8 cellular contexts compared by ENCODE assay signal in genomic region chr19:50724522-50725217, GRCh38. TPM values are rescaled to one million over a fixed set of nuclear protein-coding genes. Genes with fewer than 3 reads are reported as not detected.
DNase-seq lines count a peak whose midpoint lies in the region; ATAC-seq and FAIRE-seq lines count a peak whose summit lies in the region.

No MANE protein-coding gene starts in this region.

- H2BK5ac ChIP-seq in neuronal stem cell (ENCODE audit: low read length), result peak overlapping the region; percentile 84

- DNase-seq in COLO829 (ENCODE audit: low spot score) (peak; percentile 100), SIG-M5 (lab: John Stamatoyannopoulos, UW) (peak; percentile 61), frontal cortex (ENCODE audit: low spot score in 2 of 2) (peak; percentile 100), neuronal stem cell (ENCODE audit: low spot score) (peak; percentile 100), stromal cell of bone marrow (ENCODE audit: low read depth) (peak; percentile 99)
- peak; percentile 98 for DNase-seq in Jurkat, Clone E6-1 (ENCODE audit: low read depth, low spot score)
- peak; percentile 81 for DNase-seq in activated naive CD4-positive, alpha-beta T cell treated with Interleukin-2 at 50 U/mL for 16 hours

- FAIRE-seq in frontal cortex (lab: Jason Lieb, UNC), result no peak

- H3K18ac ChIP-seq in neuronal stem cell (ENCODE audit: low read length), result peak overlapping the region; percentile 99

- H4K91ac ChIP-seq in neuronal stem cell (ENCODE audit: low read depth, low read length, poor library complexity), result no peak overlapping the region

- H3K4me2 ChIP-seq in neuronal stem cell (ENCODE audit: insufficient read depth, low read length, poor library complexity, severe bottlenecking), result peak overlapping the region; percentile 99

- H3K79me1 ChIP-seq in neuronal stem cell (ENCODE audit: low read depth, low read length), result peaks cover 7% of the 10 kb centered on the region

- H3K4me3 ChIP-seq in Jurkat, Clone E6-1 (ENCODE audit: low read length), result peak overlapping the region; percentile 78
- peak overlapping the region; percentile 74 to 95 for H3K4me3 ChIP-seq in neuronal stem cell (ENCODE audit: low read length in 2 of 2)

- no peaks in the 10 kb centered on the region for H3K36me3 ChIP-seq in neuronal stem cell (replicated peaks in 1 of 2; ENCODE audit: control insufficient read depth in 2 of 2, insufficient read depth in 2 of 2, low read length in 2 of 2)

- peaks cover 0 to 26% (median 25%) of the 10 kb centered on the region in 3 experiments for H3K27me3 ChIP-seq in neuronal stem cell (ENCODE audit: control insufficient read depth in 3 of 3, insufficient read depth in 3 of 3, low read depth in 1 of 3, low read length in 3 of 3)

- H3K9ac ChIP-seq in neuronal stem cell (ENCODE audit: low read depth, low read length, poor library complexity), result peak overlapping the region; percentile 99

- peak overlapping the region; percentile 43 for H2BK120ac ChIP-seq in neuronal stem cell (ENCODE audit: low read depth, low read length)

- no peak overlapping the region for H3K4ac ChIP-seq in neuronal stem cell (ENCODE audit: low read length)

- no peaks in the 10 kb centered on the region for H3K9me3 ChIP-seq in neuronal stem cell (replicated peaks in 1 of 2; ENCODE audit: control insufficient read depth in 2 of 2, insufficient read depth in 1 of 2, low read depth in 1 of 2, low read length in 2 of 2)

- H2BK12ac ChIP-seq in neuronal stem cell (ENCODE audit: low read length), result peak overlapping the region; percentile 44

- H3K23ac ChIP-seq in neuronal stem cell (ENCODE audit: low read depth, low read length, poor library complexity), result peak overlapping the region; percentile 99

- peaks cover 7 to 30% of the 10 kb centered on the region in 2 donors for H3K4me1 ChIP-seq in neuronal stem cell (ENCODE audit: control insufficient read depth in 2 of 2, insufficient read depth in 1 of 2, low read depth in 1 of 2, low read length in 2 of 2)

- no peak overlapping the region for H2AK5ac ChIP-seq in neuronal stem cell (ENCODE audit: low read depth, low read length)

- WGBS in neuronal stem cell (ENCODE audit: extremely low coverage in 2 of 2, insufficient read length in 2 of 2, insufficient replicate concordance in 1 of 2), 2 donors, result no CpG with 5 or more reads among the region's 65 CpGs

- peak; percentile 67 for ATAC-seq in GM21515 (IDR thresholded peaks at IDR 0.05; ENCODE audit: unreplicated experiment)

- H2AFZ ChIP-seq in neuronal stem cell (ENCODE audit: low read length), result peak overlapping the region; percentile 100

- peak overlapping the region; percentile 82 for H2BK15ac ChIP-seq in neuronal stem cell (ENCODE audit: low read length)

- peak overlapping the region; percentile 68 for H3K27ac ChIP-seq in neuronal stem cell (replicated peaks; ENCODE audit: low read length)

- H4K8ac ChIP-seq in neuronal stem cell (ENCODE audit: low read depth, low read length), result no peak overlapping the region

- peak overlapping the region; percentile 64 for H3K14ac ChIP-seq in neuronal stem cell (ENCODE audit: low read length)

RNA-seq across cellular contexts. Expression of gene CLEC11A, which starts 1.5 kb away (rescaled TPM):
- 11.3 TPM for polyA plus RNA-seq in Jurkat, Clone E6-1 (2012; ENCODE audit: insufficient read depth, insufficient read length)
- 2.4 TPM for total RNA-seq in frontal cortex
- polyA plus RNA-seq in neuronal stem cell (2013, experiment 1 of 2), result 12.3 TPM
- polyA plus RNA-seq in neuronal stem cell (2013, experiment 2 of 2), result 12.3 TPM

RNA-seq across cellular contexts. Expression of gene SHANK1, which starts 5.1 kb away (rescaled TPM):
- polyA plus RNA-seq in Jurkat, Clone E6-1 (2012; ENCODE audit: insufficient read depth, insufficient read length), result 12.6 TPM
- 18.3 TPM for total RNA-seq in frontal cortex
- 6.2 TPM for polyA plus RNA-seq in neuronal stem cell (2013, experiment 1 of 2)
- polyA plus RNA-seq in neuronal stem cell (2013, experiment 2 of 2), result 5.9 TPM

RNA-seq across cellular contexts. Expression of gene GPR32, which starts 45.6 kb away (rescaled TPM):
- polyA plus RNA-seq in Jurkat, Clone E6-1 (2012; ENCODE audit: insufficient read depth, insufficient read length), result not detected
- total RNA-seq in frontal cortex, result not detected
- not detected for polyA plus RNA-seq in neuronal stem cell (2013, experiment 1 of 2)
- polyA plus RNA-seq in neuronal stem cell (2013, experiment 2 of 2), result not detected

Comparison
In these comparisons a context has a peak if more than half of its experiments do, and no peak if none do; other contexts are left out.
1. Peak in every context shown above with its lines: DNase-seq, ATAC-seq, H3K4me3 ChIP-seq and H3K27ac ChIP-seq.